ENCODE assay signal across 9 cellular contexts in genomic region chr16:84643677-84644076, GRCh38. TPM values are rescaled to one million over a fixed set of nuclear protein-coding genes. Genes with fewer than 3 reads are reported as not detected.
DNase-seq lines count a peak whose midpoint lies in the region; ATAC-seq, FAIRE-seq and TF ChIP-seq lines count a peak whose summit lies in the region.
"Had no signal": no experiment of that assay in that cellular context is flagged by ENCODE, and none has a peak within 500 bp of the region (broad histone marks: within the 10 kb centered on the region; RNA-seq: fewer than 3 reads in every experiment).

No MANE protein-coding gene starts in this region.

- peak overlapping the region; percentile 80 for H3K4me2 ChIP-seq in BLaER1

- peaks cover 1% of the 10 kb centered on the region for H3K36me3 Mint-ChIP-seq in activated CD8-positive, alpha-beta memory T cell treated with anti-CD3 and anti-CD28 coated beads, Interleukin-2, amount 10 ng/mL, durations not matched to agents 7 days and 5 days

- peak overlapping the region; percentile 58 for H3K9ac ChIP-seq in BLaER1

- TF ChIP-seq CTCF in body of pancreas (IDR thresholded peaks at IDR 0.05): no peak

- peaks cover 29% of the 10 kb centered on the region for H3K27me3 Mint-ChIP-seq in activated CD8-positive, alpha-beta memory T cell treated with anti-CD3 and anti-CD28 coated beads, Interleukin-2, amount 10 ng/mL, durations not matched to agents 7 days and 5 days

- intact Hi-C loops in body of pancreas (cut with DNase I): no loop called here

- H3K4me3 Mint-ChIP-seq in activated CD8-positive, alpha-beta memory T cell treated with anti-CD3 and anti-CD28 coated beads, Interleukin-2, amount 10 ng/mL, durations not matched to agents 7 days and 5 days: no peak overlapping the region

- no peak overlapping the region for H3K27ac Mint-ChIP-seq in activated CD8-positive, alpha-beta memory T cell treated with anti-CD3 and anti-CD28 coated beads, Interleukin-2, amount 10 ng/mL, durations not matched to agents 7 days and 5 days

- 65 to 76% methylated on average over 3 to 4 of the region's 4 CpGs for WGBS in body of pancreas, 2 donors

- no peaks in the 10 kb centered on the region for H4K20me1 ChIP-seq in BLaER1

- H3K27me3 ChIP-seq in BLaER1 (no peaks in the 10 kb centered on the region), body of pancreas (no peaks in the 10 kb centered on the region)

- no peak for TF ChIP-seq POLR2A in body of pancreas (IDR thresholded peaks at IDR 0.05)

- no peak for ATAC-seq in body of pancreas
- no peak for ATAC-seq in activated CD8-positive, alpha-beta memory T cell treated with anti-CD3 and anti-CD28 coated beads, Interleukin-2, amount 10 ng/mL, durations not matched to agents 7 days and 5 days
- ATAC-seq in HG03139 (IDR thresholded peaks at IDR 0.05; ENCODE audit: unreplicated experiment): no peak
- ATAC-seq in GM19463 (IDR thresholded peaks at IDR 0.05; ENCODE audit: unreplicated experiment): no peak

- peaks cover 30% of the 10 kb centered on the region for H3K4me1 Mint-ChIP-seq in activated CD8-positive, alpha-beta memory T cell treated with anti-CD3 and anti-CD28 coated beads, Interleukin-2, amount 10 ng/mL, durations not matched to agents 7 days and 5 days

- H3K36me3 ChIP-seq in BLaER1: no peaks in the 10 kb centered on the region
- H3K36me3 ChIP-seq in body of pancreas (replicated peaks in 1 of 2; ENCODE audit: insufficient read depth in 1 of 2, low read depth in 2 of 2): no peaks in the 10 kb centered on the region

- peaks cover 78% of the 10 kb centered on the region for H3K4me1 ChIP-seq in BLaER1
- peaks cover 26% of the 10 kb centered on the region for H3K4me1 ChIP-seq in body of pancreas

- peak; percentile 51 for DNase-seq in MV-4-11 (lab: John Stamatoyannopoulos, UW)
- DNase-seq in body of pancreas: no peak
- DNase-seq in myocyte (ENCODE audit: low read depth): peak; percentile 82
- DNase-seq in activated CD8-positive, alpha-beta memory T cell treated with anti-CD3 and anti-CD28 coated beads, Interleukin-2, amount 10 ng/mL, durations not matched to agents 7 days and 5 days: no peak
- no peak for DNase-seq in GM19239 (ENCODE audit: insufficient read length, low spot score)
- DNase-seq: NCI-H774 had no signal

- H3K9me3 ChIP-seq in BLaER1 (no peaks in the 10 kb centered on the region), body of pancreas (no peaks in the 10 kb centered on the region)

- FAIRE-seq in GM19239 (lab: Jason Lieb, UNC): no peak

- no peaks in the 10 kb centered on the region for H3K9me3 Mint-ChIP-seq in activated CD8-positive, alpha-beta memory T cell treated with anti-CD3 and anti-CD28 coated beads, Interleukin-2, amount 10 ng/mL, durations not matched to agents 7 days and 5 days (ENCODE audit: low read depth)

- CTCF ChIA-PET in activated CD8-positive, alpha-beta memory T cell treated with anti-CD3 and anti-CD28 coated beads, Interleukin-2, amount 10 ng/mL, durations not matched to agents 7 days and 5 days (lab: Charles Lee): interaction anchor here (2.7 kb wide), 2 partner anchors 21 kb away, joined by 10 read pairs; no protein-coding TSS in a partner anchor

- peak overlapping the region; percentile 78 for H3K27ac ChIP-seq in BLaER1
- peak overlapping the region in 3 of 4 donors; percentile 7 to 56 (median 26) for H3K27ac ChIP-seq in body of pancreas

- no peak overlapping the region for H3K4me3 ChIP-seq in BLaER1
- no peak overlapping the region for H3K4me3 ChIP-seq in body of pancreas

RNA-seq across cellular contexts. Expression of gene KLHL36, which starts 4.6 kb away (rescaled TPM):
- 10 to 100 TPM; 39.7 to 50.8 TPM for total RNA-seq in body of pancreas
- 56.0 and 67.2 TPM in 2 replicates for total RNA-seq in myocyte
- polyA plus RNA-seq in myocyte (2012): 31.3 TPM
- total RNA-seq in activated CD8-positive, alpha-beta memory T cell treated with anti-CD3 and anti-CD28 coated beads, Interleukin-2, amount 10 ng/mL, durations not matched to agents 7 days and 5 days: 10 to 100 TPM; 38.5 to 44.9 TPM

RNA-seq across cellular contexts. Expression of gene COTL1, which starts 25.8 kb away (rescaled TPM):
- total RNA-seq in body of pancreas (10 to 100 TPM; 19.7 to 20.4 TPM), myocyte (14.5 and 16.8 TPM in 2 replicates)
- 37.5 TPM for polyA plus RNA-seq in myocyte (2012)
- 1,000 to 10,000 TPM; 1,052 to 1,190 TPM for total RNA-seq in activated CD8-positive, alpha-beta memory T cell treated with anti-CD3 and anti-CD28 coated beads, Interleukin-2, amount 10 ng/mL, durations not matched to agents 7 days and 5 days

RNA-seq across cellular contexts. Expression of gene USP10, which starts 56.1 kb away (rescaled TPM):
- total RNA-seq in body of pancreas (10 to 100 TPM; 24.6 to 32.3 TPM), myocyte (49.8 and 53.2 TPM in 2 replicates)
- polyA plus RNA-seq in myocyte (2012): 37.4 TPM
- 100 to 1,000 TPM in 1 of 2 experiments, 10 to 100 TPM in 1; 90.9 to 117 TPM for total RNA-seq in activated CD8-positive, alpha-beta memory T cell treated with anti-CD3 and anti-CD28 coated beads, Interleukin-2, amount 10 ng/mL, durations not matched to agents 7 days and 5 days

Comparison
In these comparisons a context has a peak if more than half of its experiments do, and no peak if none do; other contexts are left out.
1. DNase-seq: peak in MV-4-11 (single experiment) and myocyte (single experiment); none in body of pancreas (0 of 4), activated CD8-positive, alpha-beta memory T cell treated with anti-CD3 and anti-CD28 coated beads, Interleukin-2, amount 10 ng/mL, durations not matched to agents 7 days and 5 days (single experiment) and GM19239 (single experiment).
2. RNA of gene COTL1, which starts 25.8 kb away (total RNA-seq): 1,052 to 1,190 TPM in activated CD8-positive, alpha-beta memory T cell treated with anti-CD3 and anti-CD28 coated beads, Interleukin-2, amount 10 ng/mL, durations not matched to agents 7 days and 5 days; 19.7 to 20.4 TPM in body of pancreas and 14.5 to 16.8 TPM in myocyte; every median in the first group is over 10 times any median in the second.